ENCODE assay signal across 1 cellular context in the genomic region with DNA sequence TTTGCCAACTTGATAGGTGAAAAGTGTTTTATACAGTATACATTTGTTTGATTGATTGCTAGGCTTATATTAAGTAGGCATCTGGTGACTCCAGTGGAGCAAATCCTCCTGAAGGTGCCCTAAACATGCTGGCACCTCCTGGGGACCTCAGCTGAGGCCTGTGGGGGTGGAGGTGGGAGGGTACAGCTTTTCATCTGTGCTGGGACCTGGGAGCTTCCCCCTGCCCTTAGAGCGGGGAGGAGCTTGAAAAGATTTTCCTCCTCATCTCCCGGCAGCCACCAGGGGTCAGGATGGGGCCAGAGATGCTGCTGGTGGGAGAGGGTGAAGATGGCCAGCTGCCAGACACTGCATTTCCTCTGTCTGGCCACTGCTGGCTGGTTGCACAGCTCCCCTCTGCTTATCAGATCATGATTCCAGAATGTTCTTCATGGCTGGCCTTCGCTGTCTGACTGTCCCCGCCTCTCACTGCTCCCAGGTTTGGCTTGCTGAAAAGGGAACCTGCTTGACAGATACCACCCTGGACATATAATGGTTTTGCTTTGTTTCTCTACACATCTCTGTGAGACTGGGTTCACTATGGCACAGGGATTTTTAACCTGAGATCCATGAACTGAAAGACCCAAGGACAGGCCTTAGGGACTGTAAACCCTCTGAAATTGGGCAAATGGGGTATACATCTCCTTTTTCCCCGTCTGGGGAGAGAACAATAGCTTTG.
TF ChIP-seq lines count a peak whose summit lies in the region.

No MANE protein-coding gene starts in this region.

TF ChIP-seq in H1, 55 proteins besides CTCF, POLR2A, EP300 and RAD21:
- no peak for TF ChIP-seq PHF8 (conservative IDR thresholded peaks at IDR 0.05; ENCODE audit: low read depth, low read length)
- TF ChIP-seq TAF1 (IDR thresholded peaks at IDR 0.05; ENCODE audit: low read depth, low read length) = 0 out of 2 replicates have a peak, but pooled peaks have one; percentile 22
- TF ChIP-seq BACH1 (IDR thresholded peaks at IDR 0.05; ENCODE audit: low read length) = no peak
- 0 out of 2 replicates have a peak, but pooled peaks have one; percentile 46 for TF ChIP-seq TBP (IDR thresholded peaks at IDR 0.05; ENCODE audit: low read depth, low read length)
- peak; percentile 58; the same call in 1 of the 2 replicates for TF ChIP-seq JUND (IDR thresholded peaks at IDR 0.05; ENCODE audit: low read length)
- TF ChIP-seq KDM4A (IDR thresholded peaks at IDR 0.05; ENCODE audit: low read depth, low read length, severe bottlenecking) = no peak
- no peak for TF ChIP-seq GABPA (IDR thresholded peaks at IDR 0.05; ENCODE audit: borderline replicate concordance, insufficient read depth, low read length)
- TF ChIP-seq MAFK (IDR thresholded peaks at IDR 0.05; ENCODE audit: low read depth, low read length) = no peak
- TF ChIP-seq HDAC6 (IDR thresholded peaks at IDR 0.05; ENCODE audit: low read depth, low read length) = no peak
- no peak for TF ChIP-seq BRCA1 (IDR thresholded peaks at IDR 0.05; ENCODE audit: low read depth, low read length)
- TF ChIP-seq RFX5 (IDR thresholded peaks at IDR 0.05; ENCODE audit: borderline replicate concordance, low read depth, low read length) = no peak
- no peak for TF ChIP-seq USF2 (IDR thresholded peaks at IDR 0.05; ENCODE audit: low read length)
- 0 out of 4 replicates have a peak, but pooled peaks of 1 of the 2 experiments have one; percentile 43 for TF ChIP-seq SIN3A (conservative IDR thresholded peaks at IDR 0.05 in 1 of 2, IDR thresholded peaks at IDR 0.05 in 1 of 2; ENCODE audit: low read depth in 1 of 2, low read length in 2 of 2)
- TF ChIP-seq GTF2F1 (IDR thresholded peaks at IDR 0.05; ENCODE audit: borderline replicate concordance, low read depth, low read length) = no peak
- TF ChIP-seq FOSL1 (IDR thresholded peaks at IDR 0.05; ENCODE audit: insufficient read depth, low read depth, low read length) = no peak
- no peak for TF ChIP-seq CTBP2 (IDR thresholded peaks at IDR 0.05; ENCODE audit: borderline replicate concordance, insufficient read depth, insufficient read length, low read length)
- TF ChIP-seq SIRT6 (IDR thresholded peaks at IDR 0.05; ENCODE audit: low read length) = no peak
- peak; percentile 54; the same call in 1 of the 2 replicates for TF ChIP-seq YY1 (IDR thresholded peaks at IDR 0.05; ENCODE audit: low read depth, low read length)
- no peak for TF ChIP-seq MAX (IDR thresholded peaks at IDR 0.05)
- no peak for TF ChIP-seq CHD7 (IDR thresholded peaks at IDR 0.05; ENCODE audit: insufficient replicate concordance, low read length)
- TF ChIP-seq CBX8 (IDR thresholded peaks at IDR 0.05; ENCODE audit: borderline replicate concordance, low read depth, low read length) = no peak
TF ChIP-seq in H1: peak in this region for 5.
